Comparison of ENCODE assay signal across 23 cellular contexts in the genomic region with DNA sequence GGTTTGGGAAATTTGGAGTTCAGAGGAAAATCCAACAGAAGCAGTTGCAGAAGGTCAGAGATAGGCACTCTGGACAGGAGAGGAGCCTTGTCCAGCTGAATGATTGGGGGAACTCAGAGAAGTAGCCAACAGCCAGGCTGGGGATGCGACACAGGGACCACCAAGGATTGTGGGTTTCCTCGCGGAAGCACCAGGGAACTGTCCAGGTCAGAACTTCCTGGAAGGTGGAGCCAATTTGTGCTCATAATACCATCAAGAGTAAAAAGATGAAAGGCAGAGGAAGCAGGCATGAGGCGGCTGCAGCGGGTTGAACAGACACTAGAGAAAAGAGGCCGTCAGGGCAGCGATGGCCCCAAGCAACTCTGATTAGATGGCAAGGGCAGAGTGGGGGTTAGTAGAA. TPM values are rescaled to one million over a fixed set of nuclear protein-coding genes. Genes with fewer than 3 reads are reported as not detected.
DNase-seq lines count a peak whose midpoint lies in the region; ATAC-seq, FAIRE-seq and TF ChIP-seq lines count a peak whose summit lies in the region.
"Had no signal": no experiment of that assay in that cellular context is flagged by ENCODE, and none has a peak within 500 bp of the region (broad histone marks: within the 10 kb centered on the region; RNA-seq: fewer than 3 reads in every experiment).

No MANE protein-coding gene starts in this region.

- ATAC-seq in Right ventricle myocardium superior (ENCODE audit: poor library complexity) (no peak), Right ventricle myocardium inferior (no peak), HG03565 (IDR thresholded peaks at IDR 0.05; ENCODE audit: unreplicated experiment) (no peak), GM21576 (IDR thresholded peaks at IDR 0.05; ENCODE audit: unreplicated experiment) (no peak)
- ATAC-seq: A549, GM12878 had no signal

- H3K4me3 ChIP-seq in kidney (ENCODE audit: low read length in 2 of 2) (no peak overlapping the region), spleen (no peak overlapping the region)
- H3K4me3 ChIP-seq: A549, GM12878, HAP-1 had no signal

- intact Hi-C loops in Right ventricle myocardium superior (cut with DNase I) (no loop called here), Right ventricle myocardium inferior (cut with DNase I) (no loop called here), kidney (cut with DNase I) (no loop called here), spleen (cut with DNase I; ENCODE audit: low total_unique reads) (no loop called here)

- TF ChIP-seq CTCF in kidney (IDR thresholded peaks at IDR 0.05; ENCODE audit: borderline replicate concordance, extremely low read depth, insufficient read depth) (no peak), spleen (IDR thresholded peaks at IDR 0.05 in 8 of 11, conservative IDR thresholded peaks at IDR 0.05 in 3 of 11) (no peak)

- H3K9me3 ChIP-seq in kidney (ENCODE audit: control insufficient read depth in 1 of 2, low read length in 2 of 2): no peaks in the 10 kb centered on the region
- peaks cover 0 to 8% (median 0%) of the 10 kb centered on the region in 8 donors for H3K9me3 ChIP-seq in spleen
- H3K9me3 ChIP-seq: A549, HAP-1 had no signal

- peaks cover 0 to 18% (median 0%) of the 10 kb centered on the region in 7 donors for H3K27me3 ChIP-seq in spleen (replicated peaks in 1 of 7)

- FAIRE-seq in kidney (lab: Jason Lieb, UNC): no peak
- FAIRE-seq: A549, GM12878, HTR-8/SVneo had no signal

- peak; percentile 0 for DNase-seq in Right ventricle myocardium superior
- no peak for DNase-seq in Right ventricle myocardium inferior (ENCODE audit: missing footprints)
- peak; percentile 53 for DNase-seq in NCI-H69 (lab: John Stamatoyannopoulos, UW)
- peak; percentile 32 for DNase-seq in kidney
- peak; percentile 39 for DNase-seq in spleen
- no peak for DNase-seq in NCI-H2227 (lab: John Stamatoyannopoulos, UW; ENCODE audit: unreplicated experiment)
- DNase-seq: C1 segment of cervical spinal cord; CD4-positive, CD25-positive, alpha-beta regulatory T cell; DMS 273 treated with DMSO at 0.1 percent for 48 hours; DMS53; DND-41; EL; IMR-90; KBM-7 had no signal

- WGBS in spleen, 5 donors: 76 to 87% (median 80%) methylated on average over 7 of the region's 7 CpGs

- no peaks in the 10 kb centered on the region for H3K36me3 ChIP-seq in kidney (ENCODE audit: control insufficient read depth in 1 of 2, insufficient read depth in 2 of 2, low read length in 2 of 2)
- no peaks in the 10 kb centered on the region for H3K36me3 ChIP-seq in spleen
- H3K36me3 ChIP-seq: HAP-1 had no signal

- no peak overlapping the region for H3K9ac ChIP-seq in kidney (ENCODE audit: low read length in 2 of 2)

- no peak overlapping the region for H3K27ac ChIP-seq in kidney (ENCODE audit: low read depth in 2 of 2, low read length in 2 of 2)
- no peak overlapping the region for H3K27ac ChIP-seq in spleen
- H3K27ac ChIP-seq: 22Rv1, A549 had no signal

- no peak for TF ChIP-seq POLR2A in spleen (IDR thresholded peaks at IDR 0.05)

- H3K4me1 ChIP-seq in kidney (ENCODE audit: control insufficient read depth in 1 of 2, insufficient read depth in 1 of 2, low read depth in 1 of 2, low read length in 2 of 2) (no peaks in the 10 kb centered on the region), spleen (no peaks in the 10 kb centered on the region)
- H3K4me1 ChIP-seq: A549, HAP-1 had no signal

RNA-seq across cellular contexts. Expression of a gene that starts 33.7 kb away (rescaled TPM):
- total RNA-seq in Right ventricle myocardium superior: 1.1 TPM
- 1.3 TPM for total RNA-seq in Right ventricle myocardium inferior
- total RNA-seq in kidney: 16.9 TPM
- 2.3 TPM for polyA plus RNA-seq in kidney (ENCODE audit: insufficient read depth, low read depth, low replicate concordance)
- under 1 TPM in 2 of 7 donors, not detected in 5; 0.47 to 0.82 TPM for total RNA-seq in spleen
- polyA plus RNA-seq in spleen: under 1 TPM; 0.28 to 0.68 (median 0.35) TPM
- total RNA-seq: CD4-positive, CD25-positive, alpha-beta regulatory T cell; CD8-positive, alpha-beta memory T cell; G401; GM12878 had no signal
- polyA plus RNA-seq: CD4-positive, CD25-positive, alpha-beta regulatory T cell; CD8-positive, alpha-beta memory T cell; GM12878 had no signal

Comparison
In these comparisons a context has a peak if more than half of its experiments do, and no peak if none do; other contexts are left out.
1. DNase-seq: peak in Right ventricle myocardium superior (single experiment), NCI-H69 (single experiment), kidney (single experiment) and spleen (single experiment); none in Right ventricle myocardium inferior (single experiment) and NCI-H2227 (single experiment).